Comparison of ENCODE assay signal across 8 cellular contexts in the genomic region with DNA sequence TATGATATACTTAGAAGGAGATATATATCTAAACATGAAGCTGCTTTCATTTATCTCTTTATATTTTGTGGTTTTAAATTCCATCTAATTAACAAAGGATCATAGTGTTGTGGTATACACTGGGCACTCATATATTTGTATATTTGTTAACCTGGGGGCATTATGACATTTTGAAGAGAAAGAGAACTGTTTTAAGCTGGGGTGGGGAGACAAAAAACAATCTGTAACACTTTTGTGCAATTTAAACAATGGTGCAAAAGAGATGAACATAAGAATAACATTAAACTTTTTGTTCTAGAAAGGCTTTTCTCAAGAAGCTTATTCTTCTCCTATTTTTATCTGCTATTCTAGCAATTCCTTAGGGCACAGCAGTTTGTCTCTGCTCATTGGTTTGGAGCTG.
"Had no signal": no experiment of that assay in that cellular context is flagged by ENCODE, and none has a peak within 500 bp of the region (broad histone marks: within the 10 kb centered on the region; RNA-seq: fewer than 3 reads in every experiment).

No MANE protein-coding gene starts in this region.

- DNase-seq: GDM1, GF-D8 had no signal

- FAIRE-seq: G401.6, GM12878, GM12891, GM12892, GM18507, GM19239 had no signal

- H3K4me3 ChIP-seq: GM12878 had no signal

- ATAC-seq: GM12878 had no signal
